ENCODE assay signal across 13 cellular contexts in the genomic region with DNA sequence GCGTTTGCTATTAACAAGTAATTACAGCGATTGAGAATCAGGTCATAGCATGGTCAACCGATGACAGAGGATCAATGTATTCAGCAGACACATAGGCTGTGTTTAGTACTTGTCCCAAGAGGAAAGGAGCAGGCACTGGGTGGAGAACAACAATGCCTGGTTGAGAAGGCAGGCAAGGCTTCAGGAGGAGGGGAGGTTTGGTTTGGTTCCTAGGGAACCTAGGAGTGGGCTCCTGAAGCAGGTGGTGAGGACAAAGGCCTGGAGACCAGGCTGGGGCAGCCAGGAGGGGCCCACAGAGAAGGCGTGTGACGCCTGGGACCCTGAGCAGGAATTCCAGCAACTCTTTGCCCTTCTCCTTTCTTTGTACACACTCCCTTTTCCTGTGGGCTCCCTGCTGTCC.
"Had no signal": no experiment of that assay in that cellular context is flagged by ENCODE, and none has a peak within 500 bp of the region (broad histone marks: within the 10 kb centered on the region; RNA-seq: fewer than 3 reads in every experiment).

No MANE protein-coding gene starts in this region.

- H3K36me3 ChIP-seq: tibial nerve, vagina had no signal

- H3K4me1 ChIP-seq: parathyroid adenoma, vagina had no signal

- H3K27ac ChIP-seq: epithelial cell of prostate, parathyroid adenoma, vagina had no signal

- H3K4me3 ChIP-seq: tibial nerve, vagina had no signal

- H3K27me3 ChIP-seq: tibial nerve, vagina had no signal

- ATAC-seq: activated CD8-positive, alpha-beta memory T cell treated with anti-CD3 and anti-CD28 coated beads, Interleukin-2, amount 10 ng/mL, durations not matched to agents 7 days and 5 days; stimulated activated memory B cell treated with anti-CD40 and anti-IgM and Interleukin-4, amounts not matched to agents 10 μg/mL and 1 μg/mL and 100 μg/mL, for 72 hours had no signal

- DNase-seq: activated CD4-positive, alpha-beta T cell treated with anti-CD3 and anti-CD28 coated beads, Interleukin-2, amount 50 U/mL, for 4 hours; activated CD4-positive, CD25-positive, alpha-beta regulatory T cell treated with anti-CD3 and anti-CD28 coated beads, Interleukin-2, amount 50 U/mL, for 72 hours; activated CD8-positive, alpha-beta memory T cell treated with anti-CD3 and anti-CD28 coated beads, Interleukin-2, amount 10 ng/mL, durations not matched to agents 7 days and 5 days; activated naive CD4-positive, alpha-beta T cell treated with anti-CD3 and anti-CD28 coated beads, Interleukin-2, amount 50 U/mL, for 16 hours; activated T-cell treated with anti-CD3 and anti-CD28 coated beads, Interleukin-2, amount 50 U/mL, for 1 hour; nephron progenitor cell; retina; stimulated activated CD4-positive, alpha-beta T cell treated with anti-CD3 and anti-CD28 coated beads, Interleukin-2, amount 100 ng/mL, for 48 hours had no signal

- H2AFZ ChIP-seq: parathyroid adenoma had no signal

- H3K9ac ChIP-seq: parathyroid adenoma had no signal

- H3K9me3 ChIP-seq: tibial nerve, vagina had no signal
